ENCODE assay signal across 25 cellular contexts in genomic region chr11:67001332-67001731, GRCh38. TPM values are rescaled to one million over a fixed set of nuclear protein-coding genes. Genes with fewer than 3 reads are reported as not detected.
"Had no signal": no experiment of that assay in that cellular context is flagged by ENCODE, and none has a peak within 500 bp of the region (broad histone marks: within the 10 kb centered on the region; RNA-seq: fewer than 3 reads in every experiment).

No MANE protein-coding gene starts in this region.

- ATAC-seq: Panc1, PC-3 had no signal

- H3K27me3 ChIP-seq: MG63 had no signal

- DNase-seq: Karpas-422, KG1, MG63, NCI-H1092, NCI-H1105 treated with DMSO at 0.1 percent for 48 hours, NCI-H1417 treated with DMSO at 0.1 percent for 48 hours, NCI-H146, NCI-H1694 treated with DMSO at 0.1 percent for 48 hours, NCI-H1930, NCI-H2081, NCI-H2107, NCI-H2227 treated with DMSO at 0.1 percent for 48 hours, NCI-H524, NCI-H748 treated with DMSO at 0.1 percent for 48 hours, PC-3, SHP77, SK-N-SH, SW 1271 had no signal

- H3K27ac ChIP-seq: HL-60, RWPE1 had no signal

- H3K9me3 ChIP-seq: MG63, SK-N-SH had no signal

- H3K4me2 ChIP-seq: SK-N-SH had no signal

- FAIRE-seq: HTR-8/SVneo had no signal

- H3K4me3 ChIP-seq: MG63 had no signal

- H3K9ac ChIP-seq: SK-N-SH had no signal

- H3K36me3 ChIP-seq: MG63 had no signal

RNA-seq across cellular contexts. Expression of gene SYT12, which starts 21.6 kb away (rescaled TPM):
- total RNA-seq: SK-MEL-5 had no signal

RNA-seq across cellular contexts. Expression of gene C11orf86, which starts 26.2 kb away (rescaled TPM):
- total RNA-seq: NCI-H460, OCI-LY7, PC-3, SK-MEL-5 had no signal

RNA-seq across cellular contexts. Expression of gene RHOD, which starts 55.3 kb away (rescaled TPM):
- total RNA-seq: OCI-LY7, SK-MEL-5 had no signal
- polyA plus RNA-seq: SK-N-SH had no signal
